ENCODE assay signal across 9 cellular contexts in genomic region chrX:68710870-68711576, GRCh38.
A peak's percentile ranks its signal among the peaks of the same experiment; 100 is the strongest.
DNase-seq lines count a peak whose midpoint lies in the region; ATAC-seq and TF ChIP-seq lines count a peak whose summit lies in the region.
"Had no signal": no experiment of that assay in that cellular context is flagged by ENCODE, and none has a peak within 500 bp of the region (broad histone marks: within the 10 kb centered on the region; RNA-seq: fewer than 3 reads in every experiment).

No MANE protein-coding gene starts in this region.

- H3K36me3 Mint-ChIP-seq in activated CD4-positive, alpha-beta T cell treated with anti-CD3 and anti-CD28 coated beads, Interleukin-2, amount 10 ng/mL, durations not matched to agents 24 days and 14 days (ENCODE audit: low read depth) = no peaks in the 10 kb centered on the region
- no peaks in the 10 kb centered on the region; the same call in 1 of the 2 replicates for H3K36me3 Mint-ChIP-seq in HFFc6 (ENCODE audit: low read depth)
- H3K36me3 Mint-ChIP-seq: activated naive CD8-positive, alpha-beta T cell had no signal

- intact Hi-C loops in activated CD4-positive, alpha-beta T cell treated with anti-CD3 and anti-CD28 coated beads, Interleukin-2, amount 10 ng/mL, durations not matched to agents 24 days and 14 days (cut with micrococcal nuclease) = loop anchor here (1.0 to 2.0 kb wide), 2 partner anchors 200 to 514 kb away; no protein-coding TSS in a partner anchor
- intact Hi-C loops in spleen (cut with DNase I; ENCODE audit: low total_unique reads) = no loop called here

- H3K4me1 ChIP-seq in foreskin keratinocyte (no peaks in the 10 kb centered on the region), spleen (no peaks in the 10 kb centered on the region)

- H3K27ac ChIP-seq in foreskin keratinocyte (no peak overlapping the region), spleen (no peak overlapping the region)

- no peak for TF ChIP-seq POLR2A in spleen (IDR thresholded peaks at IDR 0.05)

- no peak overlapping the region for H3K4me3 Mint-ChIP-seq in activated CD4-positive, alpha-beta T cell treated with anti-CD3 and anti-CD28 coated beads, Interleukin-2, amount 10 ng/mL, durations not matched to agents 24 days and 14 days
- H3K4me3 Mint-ChIP-seq in HFFc6 = no peak overlapping the region
- H3K4me3 Mint-ChIP-seq: activated naive CD8-positive, alpha-beta T cell had no signal

- H3K9me3 ChIP-seq in spleen = no peaks in the 10 kb centered on the region

- peak; percentile 84 for ATAC-seq in SK-N-SH treated with all-trans-retinoic acid at 6 μM for 48 hours
- ATAC-seq in foreskin keratinocyte = peak; percentile 87
- no peak for ATAC-seq in HG03457 (IDR thresholded peaks at IDR 0.05; ENCODE audit: unreplicated experiment)
- ATAC-seq in HG02678 (IDR thresholded peaks at IDR 0.05; ENCODE audit: unreplicated experiment) = no peak

- no peaks in the 10 kb centered on the region for H3K27me3 Mint-ChIP-seq in activated CD4-positive, alpha-beta T cell treated with anti-CD3 and anti-CD28 coated beads, Interleukin-2, amount 10 ng/mL, durations not matched to agents 24 days and 14 days
- H3K27me3 Mint-ChIP-seq in HFFc6 (ENCODE audit: insufficient read depth) = peaks cover 1% of the 10 kb centered on the region; the same call in 1 of the 2 replicates
- H3K27me3 Mint-ChIP-seq: activated naive CD8-positive, alpha-beta T cell had no signal

- no peaks in the 10 kb centered on the region for H3K9me3 Mint-ChIP-seq in activated CD4-positive, alpha-beta T cell treated with anti-CD3 and anti-CD28 coated beads, Interleukin-2, amount 10 ng/mL, durations not matched to agents 24 days and 14 days
- H3K9me3 Mint-ChIP-seq in HFFc6 = no peaks in the 10 kb centered on the region

- no peak overlapping the region for H3K4me3 ChIP-seq in spleen

- peak; percentile 69 for TF ChIP-seq CTCF in HFFc6 (IDR thresholded peaks at IDR 0.05)
- TF ChIP-seq CTCF in foreskin keratinocyte (conservative IDR thresholded peaks at IDR 0.05) = peak; percentile 73
- TF ChIP-seq CTCF in spleen (IDR thresholded peaks at IDR 0.05 in 8 of 11, conservative IDR thresholded peaks at IDR 0.05 in 3 of 11) = peak in 8 of 11 experiments; percentile 22 to 52 (median 37)

- WGBS in spleen, 5 donors = 37 to 67% (median 53%) methylated on average over 2 to 4 of the region's 4 CpGs

- no peaks in the 10 kb centered on the region for H3K4me1 Mint-ChIP-seq in activated CD4-positive, alpha-beta T cell treated with anti-CD3 and anti-CD28 coated beads, Interleukin-2, amount 10 ng/mL, durations not matched to agents 24 days and 14 days
- H3K4me1 Mint-ChIP-seq in HFFc6 (ENCODE audit: low read depth) = no peaks in the 10 kb centered on the region

- peak; percentile 68 for DNase-seq in activated CD4-positive, alpha-beta T cell treated with anti-CD3 and anti-CD28 coated beads, Interleukin-2, amount 10 ng/mL, durations not matched to agents 24 days and 14 days
- DNase-seq in activated CD4-positive, alpha-beta T cell treated with anti-CD3 and anti-CD28 coated beads, Interleukin-2, amount 50 U/mL, for 1 hour = no peak
- peak; percentile 36 for DNase-seq in HFFc6
- DNase-seq in foreskin keratinocyte = peak in 1 of 2 donors; percentile 33
- DNase-seq in spleen = peak; percentile 6

- H3K27ac Mint-ChIP-seq in activated CD4-positive, alpha-beta T cell treated with anti-CD3 and anti-CD28 coated beads, Interleukin-2, amount 10 ng/mL, durations not matched to agents 24 days and 14 days = no peak overlapping the region
- H3K27ac Mint-ChIP-seq in HFFc6 = no peak overlapping the region
- H3K27ac Mint-ChIP-seq: activated naive CD8-positive, alpha-beta T cell had no signal

- H3K27me3 ChIP-seq in foreskin keratinocyte (no peaks in the 10 kb centered on the region), spleen (replicated peaks in 1 of 7) (no peaks in the 10 kb centered on the region)

- peaks cover 0 to 33% (median 0%) of the 10 kb centered on the region in 6 donors for H3K36me3 ChIP-seq in spleen

TF ChIP-seq in SK-N-SH treated with all-trans-retinoic acid at 6 μM for 48 hours, 23 proteins besides CTCF, POLR2A, EP300 and RAD21:
- TF ChIP-seq CSRNP3 (CRISPR knock-in tag; IDR thresholded peaks at IDR 0.05) (no peak), TCF4 (CRISPR knock-in tag; IDR thresholded peaks at IDR 0.05; ENCODE audit: borderline replicate concordance) (no peak), ZNF70 (CRISPR knock-in tag; IDR thresholded peaks at IDR 0.05) (no peak), POU6F1 (CRISPR knock-in tag; IDR thresholded peaks at IDR 0.05; ENCODE audit: borderline replicate concordance, low read depth) (no peak), CSDC2 (CRISPR knock-in tag; IDR thresholded peaks at IDR 0.05) (no peak), GLIS3 (CRISPR knock-in tag; IDR thresholded peaks at IDR 0.05) (no peak), ESRRG (CRISPR knock-in tag; IDR thresholded peaks at IDR 0.05) (no peak), TOX (CRISPR knock-in tag; IDR thresholded peaks at IDR 0.05; ENCODE audit: borderline replicate concordance) (no peak), ZNF565 (CRISPR knock-in tag; conservative IDR thresholded peaks at IDR 0.05; ENCODE audit: low read depth) (no peak), ISL1 (CRISPR knock-in tag; IDR thresholded peaks at IDR 0.05) (no peak), BACH2 (CRISPR knock-in tag; IDR thresholded peaks at IDR 0.05; ENCODE audit: borderline replicate concordance) (no peak), ZC3H10 (CRISPR knock-in tag; IDR thresholded peaks at IDR 0.05) (no peak), SNAI2 (CRISPR knock-in tag; IDR thresholded peaks at IDR 0.05) (no peak), ZFP3 (CRISPR knock-in tag; IDR thresholded peaks at IDR 0.05) (no peak), ZFP30 (CRISPR knock-in tag; IDR thresholded peaks at IDR 0.05) (no peak), CREB5 (CRISPR knock-in tag; IDR thresholded peaks at IDR 0.05; ENCODE audit: low read depth) (no peak), PPARA (CRISPR knock-in tag; IDR thresholded peaks at IDR 0.05; ENCODE audit: borderline replicate concordance) (no peak), RARB (CRISPR knock-in tag; IDR thresholded peaks at IDR 0.05) (no peak)

Comparison
In these comparisons a context has a peak if more than half of its experiments do, and no peak if none do; other contexts are left out.
1. ATAC-seq: peak in SK-N-SH treated with all-trans-retinoic acid at 6 μM for 48 hours (single experiment) and foreskin keratinocyte (single experiment); none in HG03457 (single experiment) and HG02678 (single experiment).
2. Peak in every context shown above with its lines, with median percentiles within 50 percentile points of each other: CTCF ChIP-seq.